20 cellular contexts compared by ENCODE assay signal in the genomic region with DNA sequence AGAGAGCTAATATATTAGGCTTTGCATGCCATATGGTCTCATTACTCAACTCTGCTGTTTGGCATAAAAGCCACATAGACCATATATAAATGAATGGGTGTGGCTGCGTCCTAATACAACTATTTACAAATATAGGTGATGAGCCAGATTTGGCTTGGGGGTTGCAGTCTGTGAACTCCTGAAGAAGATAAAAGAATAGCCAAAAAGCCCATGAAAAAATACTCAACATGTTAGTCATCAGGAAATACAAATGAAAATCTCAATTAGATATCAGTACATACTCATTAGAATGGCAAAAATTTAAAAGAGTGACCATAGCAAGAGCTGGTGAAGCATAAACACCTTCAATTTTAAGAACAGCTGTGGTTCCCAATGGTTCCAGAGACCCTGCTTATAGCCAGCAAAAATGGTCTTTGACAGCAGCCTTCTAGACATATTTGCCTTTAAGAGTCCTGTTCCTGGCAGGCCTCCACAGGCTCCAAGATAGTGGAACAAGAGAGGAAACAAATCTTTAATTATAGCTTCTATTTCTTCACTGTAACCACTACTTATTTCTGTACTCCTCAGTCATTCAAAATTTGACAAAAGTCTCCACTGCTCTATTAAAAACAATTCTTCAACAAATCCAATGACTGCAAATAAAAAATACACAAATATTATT. TPM values are rescaled to one million over a fixed set of nuclear protein-coding genes. Genes with fewer than 3 reads are reported as not detected.
A peak's percentile ranks its signal among the peaks of the same experiment; 100 is the strongest.
DNase-seq lines count a peak whose midpoint lies in the region; FAIRE-seq and TF ChIP-seq lines count a peak whose summit lies in the region.
"Had no signal": no experiment of that assay in that cellular context is flagged by ENCODE, and none has a peak within 500 bp of the region (broad histone marks: within the 10 kb centered on the region; RNA-seq: fewer than 3 reads in every experiment).

No MANE protein-coding gene starts in this region.

- no peaks in the 10 kb centered on the region for H3K36me3 ChIP-seq in smooth muscle cell (ENCODE audit: low read depth)

- no peak for TF ChIP-seq CTCF in chondrocyte (IDR thresholded peaks at IDR 0.05)
- TF ChIP-seq CTCF in smooth muscle cell (IDR thresholded peaks at IDR 0.05; ENCODE audit: borderline replicate concordance, insufficient read depth, poor library complexity, severe bottlenecking): no peak
- no peak for TF ChIP-seq CTCF in D721Med (IDR thresholded peaks at IDR 0.05; ENCODE audit: insufficient read depth, missing control alignments)

- H3K4me1 ChIP-seq in smooth muscle cell (ENCODE audit: low read depth): no peaks in the 10 kb centered on the region
- H3K4me1 ChIP-seq: BLaER1 treated with 17β-estradiol and CSF1 and Interleukin-3, amounts not matched to agents 10 nM and 100 nM had no signal

- DNase-seq in GM03348 (ENCODE audit: low spot score): peak; percentile 17
- DNase-seq in NCI-H446 treated with DMSO at 0.1 percent for 48 hours (lab: John Stamatoyannopoulos, UW): peak; percentile 85
- no peak for DNase-seq in chondrocyte (ENCODE audit: low spot score)
- DNase-seq in smooth muscle cell (lab: John Stamatoyannopoulos, UW; ENCODE audit: unreplicated experiment): no peak
- no peak for DNase-seq in D721Med (ENCODE audit: insufficient read length, low spot score)
- DNase-seq in anterior cingulate cortex (lab: John Stamatoyannopoulos, UW): no peak
- DNase-seq in putamen (ENCODE audit: low spot score): no peak
- DNase-seq: activated CD4-positive, alpha-beta T cell treated with anti-CD3 and anti-CD28 coated beads, Interleukin-2, amount 50 U/mL, for 1 hour; activated naive CD8-positive, alpha-beta T cell treated with anti-CD3 and anti-CD28 coated beads for 36 hours; activated T-cell treated with anti-CD3 and anti-CD28 coated beads, Interleukin-2, amount 50 U/mL, for 24 hours; DND-41; H9; immature natural killer cell; mesendoderm; NCI-H1105; NCI-H510A; stimulated activated CD4-positive, alpha-beta T cell treated with anti-CD3 and anti-CD28 coated beads, Interleukin-1b, Interleukin-23, amount 100 ng/mL, for 48 hours had no signal

- H3K4me3 ChIP-seq in smooth muscle cell: no peak overlapping the region
- H3K4me3 ChIP-seq: BLaER1 treated with 17β-estradiol and CSF1 and Interleukin-3, amounts not matched to agents 10 nM and 100 nM had no signal

- peak overlapping the region; percentile 1 for H3K27ac ChIP-seq in smooth muscle cell (ENCODE audit: low read depth)
- H3K27ac ChIP-seq: BLaER1 treated with 17β-estradiol and CSF1 and Interleukin-3, amounts not matched to agents 10 nM and 100 nM had no signal

- WGBS in smooth muscle cell (ENCODE audit: low lambda C conversion rate): 86% methylated on average over 1 of the region's 1 CpG

- H3K27ac Mint-ChIP-seq in chondrocyte (ENCODE audit: unreplicated experiment): peak overlapping the region; percentile 6
- H3K27ac Mint-ChIP-seq: activated naive CD8-positive, alpha-beta T cell treated with anti-CD3 and anti-CD28 coated beads for 36 hours; activated T-cell treated with anti-CD3 and anti-CD28 coated beads, Interleukin-2, amount 50 U/mL, for 24 hours; IgD-negative memory B cell had no signal

- peaks cover 19% of the 10 kb centered on the region for H3K4me1 Mint-ChIP-seq in chondrocyte (ENCODE audit: low read depth)

- H3K79me2 ChIP-seq in smooth muscle cell (ENCODE audit: low read depth): peaks cover 5% of the 10 kb centered on the region

- H3F3A ChIP-seq in smooth muscle cell (ENCODE audit: low read depth): no peaks in the 10 kb centered on the region

- peaks cover 2% of the 10 kb centered on the region for H4K20me1 ChIP-seq in smooth muscle cell (ENCODE audit: low read depth)

- H3K9me3 ChIP-seq in smooth muscle cell (replicated peaks; ENCODE audit: low read depth): no peaks in the 10 kb centered on the region

- H3K4me3 Mint-ChIP-seq in chondrocyte (ENCODE audit: unreplicated experiment): no peak overlapping the region
- H3K4me3 Mint-ChIP-seq: activated naive CD8-positive, alpha-beta T cell treated with anti-CD3 and anti-CD28 coated beads for 36 hours; activated T-cell treated with anti-CD3 and anti-CD28 coated beads, Interleukin-2, amount 50 U/mL, for 24 hours; H9; IgD-negative memory B cell; immature natural killer cell had no signal

- no peaks in the 10 kb centered on the region for H3K27me3 Mint-ChIP-seq in chondrocyte (ENCODE audit: low read depth)
- H3K27me3 Mint-ChIP-seq: activated naive CD8-positive, alpha-beta T cell treated with anti-CD3 and anti-CD28 coated beads for 36 hours; activated T-cell treated with anti-CD3 and anti-CD28 coated beads, Interleukin-2, amount 50 U/mL, for 24 hours; IgD-negative memory B cell had no signal

- FAIRE-seq in D721Med (lab: Jason Lieb, UNC): no peak
- FAIRE-seq: colon had no signal

- no peak overlapping the region for H3K4me2 ChIP-seq in smooth muscle cell
- H3K4me2 ChIP-seq: BLaER1 treated with 17β-estradiol and CSF1 and Interleukin-3, amounts not matched to agents 10 nM and 100 nM had no signal

- H3K9me3 Mint-ChIP-seq in chondrocyte (ENCODE audit: low read depth): peaks cover 5% of the 10 kb centered on the region
- H3K9me3 Mint-ChIP-seq: activated T-cell treated with anti-CD3 and anti-CD28 coated beads, Interleukin-2, amount 50 U/mL, for 24 hours; H9; immature natural killer cell had no signal

- no peaks in the 10 kb centered on the region for H3K27me3 ChIP-seq in smooth muscle cell (ENCODE audit: low read depth)
- H3K27me3 ChIP-seq: BLaER1 treated with 17β-estradiol and CSF1 and Interleukin-3, amounts not matched to agents 10 nM and 100 nM had no signal

- no peak overlapping the region for H2AFZ ChIP-seq in smooth muscle cell (ENCODE audit: low read depth)

- no peak overlapping the region for H3K9ac ChIP-seq in smooth muscle cell (ENCODE audit: low read depth)
- H3K9ac ChIP-seq: BLaER1 treated with 17β-estradiol and CSF1 and Interleukin-3, amounts not matched to agents 10 nM and 100 nM had no signal

- H3K36me3 Mint-ChIP-seq in chondrocyte (ENCODE audit: low read depth): peaks cover 6% of the 10 kb centered on the region

RNA-seq across cellular contexts. Expression of gene C2CD3, which starts 16.1 kb away (rescaled TPM):
- 14.7 to 28.0 TPM (median 16.3 TPM) in 3 replicates for total RNA-seq in chondrocyte
- total RNA-seq in smooth muscle cell: 13.3 and 24.1 TPM in 2 replicates
- polyA plus RNA-seq in smooth muscle cell: 4.9 and 10.6 TPM in 2 replicates

RNA-seq across cellular contexts. Expression of gene PPME1, which starts 16.3 kb away (rescaled TPM):
- total RNA-seq in chondrocyte (40.5 to 76.2 TPM (median 71.6 TPM) in 3 replicates), smooth muscle cell (44.9 and 67.1 TPM in 2 replicates)
- polyA plus RNA-seq in smooth muscle cell: 68.9 and 69.1 TPM in 2 replicates

Comparison
In these comparisons a context has a peak if more than half of its experiments do, and no peak if none do; other contexts are left out.
1. DNase-seq: peak in GM03348 (single experiment) and NCI-H446 treated with DMSO at 0.1 percent for 48 hours (single experiment); none in chondrocyte (single experiment), smooth muscle cell (single experiment), D721Med (single experiment), anterior cingulate cortex (0 of 58) and putamen (single experiment).